In the genomic region with DNA sequence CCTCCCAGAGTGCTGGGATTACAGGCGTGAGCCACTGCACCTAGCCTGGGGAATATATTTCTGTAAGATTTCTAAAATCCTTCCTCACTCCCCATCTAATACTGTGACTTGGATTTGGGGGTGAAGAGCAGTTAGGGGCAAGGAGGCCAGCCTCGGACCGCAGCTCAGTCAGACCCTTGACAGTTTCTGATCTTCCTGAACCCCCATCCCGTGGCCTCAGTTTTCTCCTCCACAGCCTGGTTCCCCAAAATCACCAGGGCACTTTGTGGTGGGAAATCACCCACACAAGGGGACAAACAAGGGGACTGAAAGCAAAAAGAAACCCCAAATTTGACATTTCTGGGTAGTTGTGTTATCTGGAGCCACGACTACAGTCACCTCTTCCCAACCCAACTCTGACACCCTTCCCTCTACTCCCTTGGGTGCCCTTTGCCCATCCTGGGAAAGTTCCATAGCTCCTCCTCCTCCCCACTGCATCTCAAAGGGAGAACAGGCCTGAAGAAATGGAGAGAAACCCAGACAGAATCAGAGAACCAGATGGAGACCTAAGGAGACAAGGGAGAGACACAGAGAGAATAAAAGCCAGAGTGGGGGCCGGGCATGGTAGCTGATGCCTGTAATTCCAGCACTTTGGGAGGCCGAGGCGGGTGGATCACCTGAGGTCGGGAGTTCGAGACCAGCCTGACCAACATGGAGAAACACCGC, we compare ENCODE assay signal across 14 cellular contexts. TPM values are rescaled to one million over a fixed set of nuclear protein-coding genes. Genes with fewer than 3 reads are reported as not detected.
DNase-seq lines count a peak whose midpoint lies in the region; ATAC-seq lines count a peak whose summit lies in the region.
"Had no signal": no experiment of that assay in that cellular context is flagged by ENCODE, and none has a peak within 500 bp of the region (broad histone marks: within the 10 kb centered on the region; RNA-seq: fewer than 3 reads in every experiment).

No MANE protein-coding gene starts in this region.

- no peaks in the 10 kb centered on the region for H3K9me3 Mint-ChIP-seq in activated CD4-positive, alpha-beta T cell treated with anti-CD3 and anti-CD28 coated beads for 36 hours (ENCODE audit: low read depth)
- H3K9me3 Mint-ChIP-seq in activated CD4-positive, alpha-beta memory T cell treated with anti-CD3 and anti-CD28 coated beads for 36 hours, result no peaks in the 10 kb centered on the region
- no peaks in the 10 kb centered on the region for H3K9me3 Mint-ChIP-seq in dendritic cell treated with granulocyte-macrophage colony-stimulating factor and Interleukin-4, amounts not matched to agents 40 ng/mL and 50 ng/mL, for 4 days
- H3K9me3 Mint-ChIP-seq in stimulated activated memory B cell treated with anti-CD40 and anti-IgM and Interleukin-4, amounts not matched to agents 10 μg/mL and 1 μg/mL and 100 μg/mL, for 72 hours, result no peaks in the 10 kb centered on the region

- DNase-seq in activated CD4-positive, alpha-beta T cell treated with anti-CD3 and anti-CD28 coated beads for 36 hours, result peak; percentile 2
- DNase-seq in activated CD4-positive, alpha-beta T cell treated with anti-CD3 and anti-CD28 coated beads, Interleukin-2, amount 50 U/mL, for 4 hours, result no peak
- peak; percentile 6 for DNase-seq in activated CD4-positive, alpha-beta memory T cell treated with anti-CD3 and anti-CD28 coated beads for 36 hours
- no peak for DNase-seq in NCI-H1930 (lab: John Stamatoyannopoulos, UW)
- DNase-seq in RKO (ENCODE audit: low spot score), result no peak
- DNase-seq: activated gamma-delta T cell, cerebellar nuclear complex, MM.1S, NCI-H2081 treated with DMSO at 0.1 percent for 48 hours had no signal

- H3K4me3 Mint-ChIP-seq in activated CD4-positive, alpha-beta T cell treated with anti-CD3 and anti-CD28 coated beads for 36 hours, result peak overlapping the region; percentile 81
- peak overlapping the region; percentile 82 for H3K4me3 Mint-ChIP-seq in activated CD4-positive, alpha-beta memory T cell treated with anti-CD3 and anti-CD28 coated beads for 36 hours
- peak overlapping the region; percentile 91 for H3K4me3 Mint-ChIP-seq in dendritic cell treated with granulocyte-macrophage colony-stimulating factor and Interleukin-4, amounts not matched to agents 40 ng/mL and 50 ng/mL, for 4 days
- H3K4me3 Mint-ChIP-seq in stimulated activated memory B cell treated with anti-CD40 and anti-IgM and Interleukin-4, amounts not matched to agents 10 μg/mL and 1 μg/mL and 100 μg/mL, for 72 hours, result peak overlapping the region; percentile 98

- peaks cover 50% of the 10 kb centered on the region for H3K4me1 Mint-ChIP-seq in activated CD4-positive, alpha-beta T cell treated with anti-CD3 and anti-CD28 coated beads for 36 hours
- H3K4me1 Mint-ChIP-seq in activated CD4-positive, alpha-beta memory T cell treated with anti-CD3 and anti-CD28 coated beads for 36 hours (ENCODE audit: low read depth), result peaks cover 50% of the 10 kb centered on the region
- H3K4me1 Mint-ChIP-seq in dendritic cell treated with granulocyte-macrophage colony-stimulating factor and Interleukin-4, amounts not matched to agents 40 ng/mL and 50 ng/mL, for 4 days (ENCODE audit: low read depth), result peaks cover 64% of the 10 kb centered on the region
- H3K4me1 Mint-ChIP-seq in stimulated activated memory B cell treated with anti-CD40 and anti-IgM and Interleukin-4, amounts not matched to agents 10 μg/mL and 1 μg/mL and 100 μg/mL, for 72 hours, result peaks cover 47% of the 10 kb centered on the region

- CTCF ChIA-PET in activated CD4-positive, alpha-beta T cell treated with anti-CD3 and anti-CD28 coated beads for 36 hours (lab: Charles Lee), result interaction anchor here (1.1 to 1.6 kb wide), 2 partner anchors 8 to 63 kb away, joined by 3 to 5 read pairs; no protein-coding TSS in a partner anchor
- CTCF ChIA-PET in activated CD4-positive, alpha-beta memory T cell treated with anti-CD3 and anti-CD28 coated beads for 36 hours (lab: Charles Lee), result interaction anchor here (0.7 to 7.9 kb wide), 3 partner anchors 37 to 122 kb away, joined by 3 to 87 read pairs (median 6); no protein-coding TSS in a partner anchor

- no peak for ATAC-seq in activated CD4-positive, alpha-beta T cell treated with anti-CD3 and anti-CD28 coated beads for 36 hours
- no peak for ATAC-seq in stimulated activated memory B cell treated with anti-CD40 and anti-IgM and Interleukin-4, amounts not matched to agents 10 μg/mL and 1 μg/mL and 100 μg/mL, for 72 hours
- no peak for ATAC-seq in GM21390 (IDR thresholded peaks at IDR 0.05; ENCODE audit: unreplicated experiment)
- ATAC-seq: HCT116, left lung had no signal

- POLR2A ChIA-PET in activated CD4-positive, alpha-beta T cell treated with anti-CD3 and anti-CD28 coated beads for 36 hours (lab: Charles Lee), result interaction anchor here (1.2 to 5.4 kb wide), 3 partner anchors 8 to 36 kb away, joined by 3 to 44 read pairs (median 17); no protein-coding TSS in a partner anchor
- POLR2A ChIA-PET in activated CD4-positive, alpha-beta memory T cell treated with anti-CD3 and anti-CD28 coated beads for 36 hours (lab: Charles Lee), result interaction anchor here (0.9 kb wide), 1 partner anchor 89 kb away, joined by 3 read pairs; no protein-coding TSS in a partner anchor

- no peaks in the 10 kb centered on the region for H3K27me3 Mint-ChIP-seq in activated CD4-positive, alpha-beta T cell treated with anti-CD3 and anti-CD28 coated beads for 36 hours
- no peaks in the 10 kb centered on the region for H3K27me3 Mint-ChIP-seq in activated CD4-positive, alpha-beta memory T cell treated with anti-CD3 and anti-CD28 coated beads for 36 hours
- H3K27me3 Mint-ChIP-seq in dendritic cell treated with granulocyte-macrophage colony-stimulating factor and Interleukin-4, amounts not matched to agents 40 ng/mL and 50 ng/mL, for 4 days, result no peaks in the 10 kb centered on the region
- no peaks in the 10 kb centered on the region for H3K27me3 Mint-ChIP-seq in stimulated activated memory B cell treated with anti-CD40 and anti-IgM and Interleukin-4, amounts not matched to agents 10 μg/mL and 1 μg/mL and 100 μg/mL, for 72 hours

- intact Hi-C loops in activated CD4-positive, alpha-beta T cell treated with anti-CD3 and anti-CD28 coated beads for 36 hours (cut with DNase I, micrococcal nuclease), result loop anchor here (5.0 kb wide), 4 partner anchors 63 to 322 kb away; a partner anchor contains a TSS
- intact Hi-C loops in activated CD4-positive, alpha-beta memory T cell treated with anti-CD3 and anti-CD28 coated beads for 36 hours (cut with micrococcal nuclease), result loop anchor here (2.0 to 10.0 kb wide), 3 partner anchors 27 to 389 kb away; a partner anchor contains a TSS
- intact Hi-C loops in dendritic cell treated with granulocyte-macrophage colony-stimulating factor and Interleukin-4, amounts not matched to agents 40 ng/mL and 50 ng/mL, for 4 days (cut with micrococcal nuclease), result loop anchor here (10.0 kb wide), 1 partner anchor 261 kb away; a partner anchor contains a TSS

- H3K36me3 Mint-ChIP-seq in activated CD4-positive, alpha-beta T cell treated with anti-CD3 and anti-CD28 coated beads for 36 hours (ENCODE audit: low read depth), result peaks cover 32% of the 10 kb centered on the region
- peaks cover 19% of the 10 kb centered on the region for H3K36me3 Mint-ChIP-seq in activated CD4-positive, alpha-beta memory T cell treated with anti-CD3 and anti-CD28 coated beads for 36 hours
- peaks cover 27% of the 10 kb centered on the region for H3K36me3 Mint-ChIP-seq in dendritic cell treated with granulocyte-macrophage colony-stimulating factor and Interleukin-4, amounts not matched to agents 40 ng/mL and 50 ng/mL, for 4 days (ENCODE audit: low read depth)
- peaks cover 17% of the 10 kb centered on the region for H3K36me3 Mint-ChIP-seq in stimulated activated memory B cell treated with anti-CD40 and anti-IgM and Interleukin-4, amounts not matched to agents 10 μg/mL and 1 μg/mL and 100 μg/mL, for 72 hours

- peak overlapping the region; percentile 92 for H3K27ac Mint-ChIP-seq in activated CD4-positive, alpha-beta T cell treated with anti-CD3 and anti-CD28 coated beads for 36 hours
- peak overlapping the region; percentile 74 for H3K27ac Mint-ChIP-seq in activated CD4-positive, alpha-beta memory T cell treated with anti-CD3 and anti-CD28 coated beads for 36 hours
- peak overlapping the region; percentile 93 for H3K27ac Mint-ChIP-seq in dendritic cell treated with granulocyte-macrophage colony-stimulating factor and Interleukin-4, amounts not matched to agents 40 ng/mL and 50 ng/mL, for 4 days
- peak overlapping the region; percentile 95 for H3K27ac Mint-ChIP-seq in stimulated activated memory B cell treated with anti-CD40 and anti-IgM and Interleukin-4, amounts not matched to agents 10 μg/mL and 1 μg/mL and 100 μg/mL, for 72 hours

RNA-seq across cellular contexts. Expression of a gene that starts 2.8 kb away (rescaled TPM):
- 100 to 1,000 TPM; 178 to 203 TPM for total RNA-seq in activated CD4-positive, alpha-beta T cell treated with anti-CD3 and anti-CD28 coated beads for 36 hours
- 100 to 1,000 TPM; 211 to 215 TPM for total RNA-seq in activated CD4-positive, alpha-beta memory T cell treated with anti-CD3 and anti-CD28 coated beads for 36 hours

RNA-seq across cellular contexts. Expression of a gene that starts 9.3 kb away (rescaled TPM):
- total RNA-seq in activated CD4-positive, alpha-beta T cell treated with anti-CD3 and anti-CD28 coated beads for 36 hours, result 100 to 1,000 TPM; 162 to 203 TPM
- total RNA-seq in activated CD4-positive, alpha-beta memory T cell treated with anti-CD3 and anti-CD28 coated beads for 36 hours, result 100 to 1,000 TPM; 192 to 195 TPM

Comparison
In these comparisons a context has a peak if more than half of its experiments do, and no peak if none do; other contexts are left out.
1. DNase-seq: peak in activated CD4-positive, alpha-beta T cell treated with anti-CD3 and anti-CD28 coated beads for 36 hours (single experiment) and activated CD4-positive, alpha-beta memory T cell treated with anti-CD3 and anti-CD28 coated beads for 36 hours (single experiment); none in activated CD4-positive, alpha-beta T cell treated with anti-CD3 and anti-CD28 coated beads, Interleukin-2, amount 50 U/mL, for 4 hours (0 of 2), NCI-H1930 (0 of 2) and RKO (single experiment).
2. Peak in every context shown above with its lines, with median percentiles within 50 percentile points of each other: H3K27ac Mint-ChIP-seq and H3K4me3 Mint-ChIP-seq.